In the genomic region with DNA sequence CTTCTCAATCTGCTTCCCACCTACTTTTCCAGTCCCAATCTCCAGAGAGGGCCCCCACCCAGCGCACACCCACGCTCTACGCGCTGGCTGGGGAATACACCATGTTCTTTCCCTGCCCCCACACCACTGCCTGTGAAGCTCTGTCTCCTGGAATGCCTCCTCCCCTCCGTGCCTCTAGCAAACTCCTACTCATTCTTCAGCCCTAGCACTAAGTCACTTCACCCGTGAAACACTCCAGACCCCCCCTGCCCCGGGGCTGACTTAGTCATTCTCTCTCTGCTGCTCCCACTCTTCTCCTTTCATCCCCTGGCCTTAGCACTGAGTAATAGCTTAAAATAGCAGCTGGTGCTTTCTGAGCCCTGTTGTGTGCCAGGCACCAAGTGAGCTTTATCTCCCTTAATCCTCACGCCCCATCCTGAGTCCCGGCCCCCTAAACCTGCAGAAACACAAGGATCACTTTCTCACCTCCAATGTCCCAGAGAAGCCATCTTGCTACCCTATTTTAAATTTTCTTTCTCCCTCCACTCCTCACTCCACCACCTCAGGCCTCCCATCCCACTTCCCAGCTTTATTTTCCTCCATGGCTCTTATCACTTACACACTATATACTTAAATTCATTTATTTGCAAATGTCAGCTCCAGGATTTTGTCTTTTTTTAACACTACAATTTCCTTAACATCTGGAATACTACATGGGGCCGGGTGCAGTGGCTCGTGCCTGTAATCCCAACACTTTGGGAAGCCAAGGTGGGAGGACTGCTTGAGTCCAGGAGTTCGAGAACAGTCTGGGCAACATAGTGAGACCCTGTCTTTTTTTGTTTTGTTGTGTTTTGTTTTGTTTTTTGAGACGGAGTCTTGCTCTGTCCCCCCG, we compare ENCODE assay signal across 8 cellular contexts. TPM values are rescaled to one million over a fixed set of nuclear protein-coding genes. Genes with fewer than 3 reads are reported as not detected.
A peak's percentile ranks its signal among the peaks of the same experiment; 100 is the strongest.
DNase-seq lines count a peak whose midpoint lies in the region; ATAC-seq, FAIRE-seq and TF ChIP-seq lines count a peak whose summit lies in the region.

No MANE protein-coding gene starts in this region.

- H2AFZ ChIP-seq in HCT116 (ENCODE audit: low read depth, low read length, poor library complexity, severe bottlenecking) (peak overlapping the region; percentile 51), fibroblast of lung (ENCODE audit: low read length) (peak overlapping the region; percentile 45), parathyroid adenoma (peak overlapping the region; percentile 89)

- H3K4me2 ChIP-seq in HCT116 (ENCODE audit: low read length) (peak overlapping the region; percentile 87), fibroblast of lung (ENCODE audit: extremely low read depth, insufficient read depth, low read length) (peak overlapping the region; percentile 39), parathyroid adenoma (ENCODE audit: low read length) (no peak overlapping the region)

- peak overlapping the region; percentile 10 to 49; a peak in 3 of 4 replicates for H3K4me3 ChIP-seq in HCT116 (replicated peaks in 1 of 2; ENCODE audit: low read depth in 1 of 2, low read length in 2 of 2)
- peak overlapping the region in 1 of 4 experiments; percentile 17 for H3K4me3 ChIP-seq in fibroblast of lung (replicated peaks in 1 of 4; ENCODE audit: control extremely low read depth in 1 of 4, insufficient read depth in 1 of 4, low read depth in 3 of 4, low read length in 4 of 4)
- no peak overlapping the region for H3K4me3 ChIP-seq in parathyroid adenoma (ENCODE audit: low read depth, low read length)

- CTCF ChIA-PET in HCT116 (lab: Charles Lee): interaction anchor here (0.9 to 2.1 kb wide), 6 partner anchors 11 to 99 kb away, joined by 3 to 9 read pairs (median 4); no protein-coding TSS in a partner anchor

- DNase-seq in HCT116 (ENCODE audit: low read depth, low spot score) (peak; percentile 91), fibroblast of lung (ENCODE audit: low read depth in 2 of 2) (peak; percentile 84 to 98), urothelium cell line (ENCODE audit: low spot score) (peak; percentile 89), NCI-H128 (lab: John Stamatoyannopoulos, UW; ENCODE audit: unreplicated experiment) (no peak)
- DNase-seq in activated CD4-positive, CD25-positive, alpha-beta regulatory T cell treated with anti-CD3 and anti-CD28 coated beads, Interleukin-2, amount 50 U/mL, for 16 hours (ENCODE audit: low read depth, low spot score): peak; percentile 41

- H3K4me1 ChIP-seq in HCT116 (ENCODE audit: control insufficient read depth in 1 of 2, insufficient read depth in 2 of 2, low read length in 2 of 2): peaks cover 65 to 91% of the 10 kb centered on the region in 2 experiments
- H3K4me1 ChIP-seq in fibroblast of lung (ENCODE audit: control insufficient read depth, extremely low read depth, insufficient read depth, low read length): peaks cover 4% of the 10 kb centered on the region
- peaks cover 19% of the 10 kb centered on the region for H3K4me1 ChIP-seq in parathyroid adenoma

- RAD21 ChIA-PET in HCT116 (lab: Charles Lee; ENCODE audit: low non-redundant PET in 1 of 2, low total read pairs in 2 of 2, uncharacterized antibody in 2 of 2, unreplicated experiment in 2 of 2): interaction anchor here in 1 of 2 experiments (0.6 to 1.4 kb wide), 4 partner anchors 19 to 62 kb away, joined by 3 to 5 read pairs (median 4); no protein-coding TSS in a partner anchor

- H3K9ac ChIP-seq in HCT116 (ENCODE audit: low read length): peak overlapping the region; percentile 68
- no peak overlapping the region for H3K9ac ChIP-seq in fibroblast of lung (ENCODE audit: insufficient read depth, low read length)
- H3K9ac ChIP-seq in parathyroid adenoma: no peak overlapping the region

- no peak for TF ChIP-seq POLR2A in HCT116 (IDR thresholded peaks at IDR 0.05; ENCODE audit: borderline replicate concordance, extremely low read depth, insufficient read depth, insufficient read length)

- no peaks in the 10 kb centered on the region for H3K79me2 ChIP-seq in HCT116 (ENCODE audit: insufficient read depth, low read length)
- H3K79me2 ChIP-seq in fibroblast of lung (ENCODE audit: control insufficient read depth, insufficient read depth, low read length): no peaks in the 10 kb centered on the region
- no peaks in the 10 kb centered on the region for H3K79me2 ChIP-seq in parathyroid adenoma

- POLR2A ChIA-PET in HCT116 (lab: Charles Lee): interaction anchor here (0.8 to 1.3 kb wide), 12 partner anchors 9 to 106 kb away, joined by 3 to 6 read pairs (median 3); no protein-coding TSS in a partner anchor

- intact Hi-C loops in HCT116 (cut with micrococcal nuclease): no loop called here

- H4K20me1 ChIP-seq in HCT116 (ENCODE audit: insufficient read depth): no peaks in the 10 kb centered on the region
- H4K20me1 ChIP-seq in fibroblast of lung (ENCODE audit: control insufficient read depth, extremely low read depth, insufficient read depth, low read length): no peaks in the 10 kb centered on the region

- no peak for TF ChIP-seq RAD21 in HCT116 (IDR thresholded peaks at IDR 0.05; ENCODE audit: low read depth)

- peak; percentile 82 for FAIRE-seq in urothelium cell line (lab: Jason Lieb, UNC)

- peak; percentile 80 for ATAC-seq in HCT116
- ATAC-seq in GM21619 (IDR thresholded peaks at IDR 0.05; ENCODE audit: unreplicated experiment): no peak
- ATAC-seq in HG02759 (IDR thresholded peaks at IDR 0.05; ENCODE audit: unreplicated experiment): no peak

- H3K27ac ChIP-seq in HCT116 (ENCODE audit: low read depth, low read length): peak overlapping the region; percentile 96
- peak overlapping the region; percentile 40 for H3K27ac ChIP-seq in fibroblast of lung (ENCODE audit: insufficient read depth, low read length)
- H3K27ac ChIP-seq in parathyroid adenoma: peak overlapping the region; percentile 24

- no peaks in the 10 kb centered on the region for H3K9me3 ChIP-seq in HCT116 (ENCODE audit: control insufficient read depth in 1 of 2, insufficient read depth in 1 of 2, low read depth in 1 of 2, low read length in 2 of 2)
- no peaks in the 10 kb centered on the region for H3K9me3 ChIP-seq in fibroblast of lung (ENCODE audit: control insufficient read depth, insufficient read depth, low read depth, low read length)
- H3K9me3 ChIP-seq in parathyroid adenoma (ENCODE audit: control insufficient read depth, low read length): no peaks in the 10 kb centered on the region

- no peak for TF ChIP-seq CTCF in HCT116 (IDR thresholded peaks at IDR 0.05 in 2 of 3, conservative IDR thresholded peaks at IDR 0.05 in 1 of 3; ENCODE audit: borderline replicate concordance in 1 of 3, insufficient read depth in 1 of 3, low read depth in 2 of 3, low read length in 2 of 3)
- no peak for TF ChIP-seq CTCF in fibroblast of lung (conservative IDR thresholded peaks at IDR 0.05 in 1 of 2, IDR thresholded peaks at IDR 0.05 in 1 of 2; ENCODE audit: low read depth in 1 of 2, low read length in 2 of 2)
- TF ChIP-seq CTCF in parathyroid adenoma (IDR thresholded peaks at IDR 0.05): no peak

- H3K9me2 ChIP-seq in HCT116 (ENCODE audit: insufficient read depth): no peaks in the 10 kb centered on the region

- H3K36me3 ChIP-seq in HCT116 (ENCODE audit: control insufficient read depth in 1 of 2, insufficient read depth in 2 of 2, low read length in 2 of 2) (no peaks in the 10 kb centered on the region), fibroblast of lung (ENCODE audit: control insufficient read depth, insufficient read depth, low read length) (no peaks in the 10 kb centered on the region), parathyroid adenoma (ENCODE audit: control insufficient read depth, insufficient read depth, low read length) (no peaks in the 10 kb centered on the region)

- BruUV-seq in HCT116 (replicated peaks; lab: Mats Ljungman, UMichigan): TSS peak; percentile 71

- H3K27me3 ChIP-seq in HCT116 (ENCODE audit: insufficient read depth, low read length): no peaks in the 10 kb centered on the region
- no peaks in the 10 kb centered on the region for H3K27me3 ChIP-seq in fibroblast of lung (ENCODE audit: control insufficient read depth, insufficient read depth, low read length)
- no peaks in the 10 kb centered on the region for H3K27me3 ChIP-seq in parathyroid adenoma (ENCODE audit: control insufficient read depth, insufficient read depth, low read length)

TF ChIP-seq in HCT116, 20 proteins besides CTCF, POLR2A, EP300 and RAD21 (continues in another document):
- TF ChIP-seq POLR2AphosphoS5 (IDR thresholded peaks at IDR 0.05; ENCODE audit: low read depth, low read length): peak; percentile 69
- TF ChIP-seq, protein P1, sequence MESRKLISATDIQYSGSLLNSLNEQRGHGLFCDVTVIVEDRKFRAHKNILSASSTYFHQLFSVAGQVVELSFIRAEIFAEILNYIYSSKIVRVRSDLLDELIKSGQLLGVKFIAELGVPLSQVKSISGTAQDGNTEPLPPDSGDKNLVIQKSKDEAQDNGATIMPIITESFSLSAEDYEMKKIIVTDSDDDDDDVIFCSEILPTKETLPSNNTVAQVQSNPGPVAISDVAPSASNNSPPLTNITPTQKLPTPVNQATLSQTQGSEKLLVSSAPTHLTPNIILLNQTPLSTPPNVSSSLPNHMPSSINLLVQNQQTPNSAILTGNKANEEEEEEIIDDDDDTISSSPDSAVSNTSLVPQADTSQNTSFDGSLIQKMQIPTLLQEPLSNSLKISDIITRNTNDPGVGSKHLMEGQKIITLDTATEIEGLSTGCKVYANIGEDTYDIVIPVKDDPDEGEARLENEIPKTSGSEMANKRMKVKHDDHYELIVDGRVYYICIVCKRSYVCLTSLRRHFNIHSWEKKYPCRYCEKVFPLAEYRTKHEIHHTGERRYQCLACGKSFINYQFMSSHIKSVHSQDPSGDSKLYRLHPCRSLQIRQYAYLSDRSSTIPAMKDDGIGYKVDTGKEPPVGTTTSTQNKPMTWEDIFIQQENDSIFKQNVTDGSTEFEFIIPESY (IDR thresholded peaks at IDR 0.05; ENCODE audit: extremely low read depth, insufficient replicate concordance, low read length): peak; percentile 46

RNA-seq across cellular contexts. Expression of gene PARD6B, which starts 6.3 kb away (rescaled TPM):
- 41.3 TPM for total RNA-seq in HCT116 (2021; ENCODE audit: unreplicated experiment)
- polyA plus RNA-seq in HCT116 (2012): 3.1 and 5.0 TPM in 2 replicates
- 0.83 and 1.0 TPM in 2 replicates for total RNA-seq in fibroblast of lung
- 0.23 and 0.30 TPM in 2 replicates for polyA plus RNA-seq in fibroblast of lung
- 0.12 and 0.17 TPM in 2 replicates for polyA plus RNA-seq in fibroblast of lung (2012)
- polyA minus RNA-seq in fibroblast of lung (ENCODE audit: low replicate concordance): 0.07 TPM in 1 of 2 replicates, not detected in the other

RNA-seq across cellular contexts. Expression of gene RIPOR3, which starts 33.7 kb away (rescaled TPM):
- 0.22 TPM for total RNA-seq in HCT116 (2021; ENCODE audit: unreplicated experiment)
- 0.14 and 0.20 TPM in 2 replicates for polyA plus RNA-seq in HCT116 (2012)
- total RNA-seq in fibroblast of lung: 4.1 and 4.9 TPM in 2 replicates
- polyA plus RNA-seq in fibroblast of lung: 1.1 and 2.0 TPM in 2 replicates
- 1.0 and 1.7 TPM in 2 replicates for polyA plus RNA-seq in fibroblast of lung (2012)
- polyA minus RNA-seq in fibroblast of lung (ENCODE audit: low replicate concordance): 1.3 and 3.6 TPM in 2 replicates

Comparison
In these comparisons a context has a peak if more than half of its experiments do, and no peak if none do; other contexts are left out.
1. H3K27ac ChIP-seq: peak in every context shown above with its lines; median percentile 96 in HCT116; 40 in fibroblast of lung; 24 in parathyroid adenoma.
2. RNA of gene PARD6B, which starts 6.3 kb away (total RNA-seq): 41.3 TPM in HCT116 (single experiment); 0.83 to 1.0 TPM in fibroblast of lung; every median in the first group is over 10 times any median in the second.
3. Peak in every context shown above with its lines, with median percentiles within 50 percentile points of each other: H2AFZ ChIP-seq.